In the genomic region with DNA sequence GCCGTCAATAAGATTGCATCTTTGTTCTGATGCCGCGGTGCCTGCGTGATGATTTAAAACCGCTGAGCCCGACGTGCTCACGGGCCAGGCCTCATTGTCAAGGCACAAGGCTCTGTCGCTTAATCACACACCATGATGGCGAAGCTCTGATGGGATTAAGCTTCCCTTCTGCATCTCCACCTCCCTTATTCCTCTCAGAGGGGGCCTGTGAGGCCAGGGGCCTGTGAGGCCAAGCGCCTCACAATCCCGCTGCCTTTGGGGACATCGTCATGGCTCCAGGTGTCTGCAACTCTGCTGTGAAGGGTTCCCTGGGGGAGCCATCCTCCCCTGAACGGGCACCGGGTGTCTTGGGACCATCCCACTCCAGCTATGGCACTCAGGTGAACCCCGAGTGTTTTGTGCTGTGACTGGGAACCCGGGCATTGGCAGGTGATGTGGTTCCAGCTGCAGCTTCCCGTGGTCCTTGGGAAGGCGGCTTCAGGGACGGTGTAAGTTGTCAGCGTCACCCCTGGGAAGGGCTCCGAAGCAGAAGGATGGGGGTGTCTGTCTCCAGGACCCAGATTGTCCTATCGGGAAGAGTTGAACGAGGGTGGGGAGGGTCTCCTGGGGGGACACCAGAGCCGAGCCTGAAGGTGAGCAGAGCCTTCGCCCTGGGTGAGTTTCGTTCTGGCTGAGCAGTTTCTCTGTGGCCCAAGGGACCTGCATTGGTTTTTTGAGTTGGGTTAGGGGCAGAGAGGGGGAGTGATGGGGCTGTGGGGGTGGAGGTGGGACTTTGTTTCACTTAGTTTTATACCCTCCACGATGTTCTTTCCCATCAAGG, we compare ENCODE assay signal across 1 cellular context.
TF ChIP-seq lines count a peak whose summit lies in the region.

No MANE protein-coding gene starts in this region.

TF ChIP-seq in GM12878, 131 proteins besides CTCF, POLR2A, EP300 and RAD21:
- TF ChIP-seq, protein P1, sequence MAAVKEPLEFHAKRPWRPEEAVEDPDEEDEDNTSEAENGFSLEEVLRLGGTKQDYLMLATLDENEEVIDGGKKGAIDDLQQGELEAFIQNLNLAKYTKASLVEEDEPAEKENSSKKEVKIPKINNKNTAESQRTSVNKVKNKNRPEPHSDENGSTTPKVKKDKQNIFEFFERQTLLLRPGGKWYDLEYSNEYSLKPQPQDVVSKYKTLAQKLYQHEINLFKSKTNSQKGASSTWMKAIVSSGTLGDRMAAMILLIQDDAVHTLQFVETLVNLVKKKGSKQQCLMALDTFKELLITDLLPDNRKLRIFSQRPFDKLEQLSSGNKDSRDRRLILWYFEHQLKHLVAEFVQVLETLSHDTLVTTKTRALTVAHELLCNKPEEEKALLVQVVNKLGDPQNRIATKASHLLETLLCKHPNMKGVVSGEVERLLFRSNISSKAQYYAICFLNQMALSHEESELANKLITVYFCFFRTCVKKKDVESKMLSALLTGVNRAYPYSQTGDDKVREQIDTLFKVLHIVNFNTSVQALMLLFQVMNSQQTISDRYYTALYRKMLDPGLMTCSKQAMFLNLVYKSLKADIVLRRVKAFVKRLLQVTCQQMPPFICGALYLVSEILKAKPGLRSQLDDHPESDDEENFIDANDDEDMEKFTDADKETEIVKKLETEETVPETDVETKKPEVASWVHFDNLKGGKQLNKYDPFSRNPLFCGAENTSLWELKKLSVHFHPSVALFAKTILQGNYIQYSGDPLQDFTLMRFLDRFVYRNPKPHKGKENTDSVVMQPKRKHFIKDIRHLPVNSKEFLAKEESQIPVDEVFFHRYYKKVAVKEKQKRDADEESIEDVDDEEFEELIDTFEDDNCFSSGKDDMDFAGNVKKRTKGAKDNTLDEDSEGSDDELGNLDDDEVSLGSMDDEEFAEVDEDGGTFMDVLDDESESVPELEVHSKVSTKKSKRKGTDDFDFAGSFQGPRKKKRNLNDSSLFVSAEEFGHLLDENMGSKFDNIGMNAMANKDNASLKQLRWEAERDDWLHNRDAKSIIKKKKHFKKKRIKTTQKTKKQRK (IDR thresholded peaks at IDR 0.05; ENCODE audit: low read depth, low read length), result no peak
- no peak for TF ChIP-seq ZZZ3 (IDR thresholded peaks at IDR 0.05; ENCODE audit: control insufficient read depth, insufficient read length, low read depth)
- TF ChIP-seq LARP7 (IDR thresholded peaks at IDR 0.05), result no peak
- TF ChIP-seq MEF2A (IDR thresholded peaks at IDR 0.05; ENCODE audit: insufficient read depth, low read depth, low read length), result no peak
- peak; percentile 41 for TF ChIP-seq MEF2B (IDR thresholded peaks at IDR 0.05; ENCODE audit: partially characterized antibody, poor library complexity, severe bottlenecking)
TF ChIP-seq in GM12878: peak in this region for 1.
